In genomic region chr12:76033116-76034001, GRCh38 we compare ENCODE assay signal across 9 cellular contexts. TPM values are rescaled to one million over a fixed set of nuclear protein-coding genes. Genes with fewer than 3 reads are reported as not detected.
DNase-seq lines count a peak whose midpoint lies in the region.
"Had no signal": no experiment of that assay in that cellular context is flagged by ENCODE, and none has a peak within 500 bp of the region (broad histone marks: within the 10 kb centered on the region; RNA-seq: fewer than 3 reads in every experiment).

No MANE protein-coding gene starts in this region.

- H3K14ac ChIP-seq in trophoblast cell (ENCODE audit: low read length), result no peak overlapping the region

- H3K4ac ChIP-seq in trophoblast cell (ENCODE audit: low read depth, low read length), result no peak overlapping the region

- H4K12ac ChIP-seq in trophoblast cell (ENCODE audit: low read depth, low read length), result no peak overlapping the region

- no peak overlapping the region for H3K9ac ChIP-seq in trophoblast cell (ENCODE audit: low read length)

- no peak overlapping the region for H2BK5ac ChIP-seq in trophoblast cell (ENCODE audit: low read depth, low read length, poor library complexity)

- no peak overlapping the region for H3K18ac ChIP-seq in trophoblast cell (ENCODE audit: low read length)

- H2AFZ ChIP-seq in trophoblast cell (ENCODE audit: insufficient read depth, low read length, poor library complexity), result no peak overlapping the region

- no peak overlapping the region for H3K4me3 ChIP-seq in trophoblast cell (ENCODE audit: low read depth, low read length)

- H3K79me2 ChIP-seq in trophoblast cell (ENCODE audit: control insufficient read depth, insufficient read depth, low read length, poor library complexity), result peaks cover 13% of the 10 kb centered on the region

- DNase-seq in GM03348 (ENCODE audit: low spot score), result peak; percentile 61
- peak; percentile 45 for DNase-seq in RPMI7951 (ENCODE audit: low read depth)
- DNase-seq in fibroblast of gingiva (ENCODE audit: low read depth), result peak; percentile 60
- DNase-seq in trophoblast cell, result peak in 1 of 2 donors; percentile 66
- DNase-seq in NCI-H2081 (lab: John Stamatoyannopoulos, UW), result no peak
- DNase-seq in effector CD4-positive, alpha-beta T cell, result no peak
- DNase-seq in caudate nucleus (lab: John Stamatoyannopoulos, UW), result no peak
- no peak for DNase-seq in activated CD4-positive, alpha-beta T cell treated with anti-CD3 and anti-CD28 coated beads for 4 hours
- DNase-seq: activated CD8-positive, alpha-beta memory T cell treated with anti-CD3 and anti-CD28 coated beads, Interleukin-2, amount 50 U/mL, for 4 hours had no signal

- H3K27me3 ChIP-seq in trophoblast cell (ENCODE audit: insufficient read depth, low read length), result no peaks in the 10 kb centered on the region

- peak overlapping the region; percentile 55 for H3K4me2 ChIP-seq in trophoblast cell (ENCODE audit: low read length)

- H4K8ac ChIP-seq in trophoblast cell (ENCODE audit: low read depth, low read length), result no peak overlapping the region

- no peak overlapping the region for H3K27ac ChIP-seq in trophoblast cell (ENCODE audit: low read depth, low read length)
- no peak overlapping the region for H3K27ac ChIP-seq in caudate nucleus (ENCODE audit: low read depth, low read length)

- no peak overlapping the region for H4K91ac ChIP-seq in trophoblast cell (ENCODE audit: low read depth, low read length)

- no peak overlapping the region for H2AK5ac ChIP-seq in trophoblast cell (ENCODE audit: low read length)

- WGBS in trophoblast cell (ENCODE audit: extremely low coverage, insufficient coverage, insufficient read length), result no CpG with 5 or more reads among the region's 4 CpGs

- H3K79me1 ChIP-seq in trophoblast cell (ENCODE audit: low read length), result peaks cover 14% of the 10 kb centered on the region

- H3K9me3 ChIP-seq in trophoblast cell (ENCODE audit: insufficient read depth, low read depth, low read length), result no peaks in the 10 kb centered on the region

- H3K36me3 ChIP-seq in trophoblast cell (ENCODE audit: control insufficient read depth in 1 of 2, insufficient read depth in 2 of 2, low read length in 2 of 2), result no peaks in the 10 kb centered on the region

- H3K4me1 ChIP-seq in trophoblast cell (ENCODE audit: control insufficient read depth in 1 of 2, insufficient read depth in 2 of 2, low read length in 2 of 2), result peaks cover 4% of the 10 kb centered on the region in 2 experiments

- no peak overlapping the region for H3K23ac ChIP-seq in trophoblast cell (ENCODE audit: low read length)

- H2BK12ac ChIP-seq in trophoblast cell (ENCODE audit: low read length), result no peak overlapping the region

- H2BK120ac ChIP-seq in trophoblast cell (ENCODE audit: insufficient read depth, low read length, poor library complexity), result no peak overlapping the region

RNA-seq across cellular contexts. Expression of gene PHLDA1, which starts 1.8 kb away (rescaled TPM):
- total RNA-seq in RPMI7951 (2014; rRNA removed; shearing (Covaris generic)), result 121 and 127 TPM in 2 replicates
- 3.8 and 4.5 TPM in 2 replicates for polyA plus RNA-seq in trophoblast cell (2013)

RNA-seq across cellular contexts. Expression of gene NAP1L1, which starts 51.1 kb away (rescaled TPM):
- total RNA-seq in RPMI7951 (2014; rRNA removed; shearing (Covaris generic)), result 188 and 221 TPM in 2 replicates
- 493 and 514 TPM in 2 replicates for polyA plus RNA-seq in trophoblast cell (2013)

Comparison
In these comparisons a context has a peak if more than half of its experiments do, and no peak if none do; other contexts are left out.
1. DNase-seq: peak in GM03348 (single experiment), RPMI7951 (single experiment) and fibroblast of gingiva (single experiment); none in NCI-H2081 (0 of 2), effector CD4-positive, alpha-beta T cell (single experiment), caudate nucleus (0 of 61) and activated CD4-positive, alpha-beta T cell treated with anti-CD3 and anti-CD28 coated beads for 4 hours (0 of 2).